20 cellular contexts compared by ENCODE assay signal in genomic region chr18:32867330-32867729, GRCh38.
DNase-seq lines count a peak whose midpoint lies in the region; ATAC-seq and TF ChIP-seq lines count a peak whose summit lies in the region.
"Had no signal": no experiment of that assay in that cellular context is flagged by ENCODE, and none has a peak within 500 bp of the region (broad histone marks: within the 10 kb centered on the region; RNA-seq: fewer than 3 reads in every experiment).

No MANE protein-coding gene starts in this region.

- H3K4me3 Mint-ChIP-seq in IgD-negative memory B cell (peak overlapping the region; percentile 45 to 91 (median 75)), brain (no peak overlapping the region), neural progenitor cell (no peak overlapping the region), MCF 10A (ENCODE audit: unreplicated experiment) (no peak overlapping the region)
- no peak overlapping the region for H3K4me3 Mint-ChIP-seq in stimulated activated effector memory CD8-positive, alpha-beta T cell treated with anti-CD3 and anti-CD28 coated beads, Interleukin-12 subunit alpha, Interleukin-12 subunit beta, amount 100 ng/mL, for 72 hours
- H3K4me3 Mint-ChIP-seq: CD4-positive, alpha-beta memory T cell had no signal

- no peaks in the 10 kb centered on the region for H3K9me3 ChIP-seq in neural progenitor cell (ENCODE audit: low read depth)
- H3K9me3 ChIP-seq: BLaER1, HAP-1, SJSA1 had no signal

- H3K79me2 ChIP-seq in neural progenitor cell (ENCODE audit: low read depth) = no peaks in the 10 kb centered on the region

- H3K27me3 ChIP-seq in neural progenitor cell = no peaks in the 10 kb centered on the region
- H3K27me3 ChIP-seq: BLaER1, SJSA1 had no signal

- no peak overlapping the region for H3K27ac ChIP-seq in neural progenitor cell
- H3K27ac ChIP-seq: BLaER1, SJSA1 had no signal

- intact Hi-C loops in MCF 10A (cut with micrococcal nuclease) = no loop called here

- H3K27me3 Mint-ChIP-seq in IgD-negative memory B cell (peaks cover 4% of the 10 kb centered on the region), brain (no peaks in the 10 kb centered on the region), neural progenitor cell (ENCODE audit: insufficient read depth, low read depth) (peaks cover 2% of the 10 kb centered on the region), MCF 10A (ENCODE audit: insufficient read depth, unreplicated experiment) (peaks cover 78% of the 10 kb centered on the region)
- H3K27me3 Mint-ChIP-seq: CD4-positive, alpha-beta memory T cell had no signal

- no peaks in the 10 kb centered on the region for H3F3A ChIP-seq in neural progenitor cell (ENCODE audit: low read depth)

- H2AFZ ChIP-seq in neural progenitor cell (replicated peaks) = peak overlapping the region; percentile 77

- no peaks in the 10 kb centered on the region for H4K20me1 ChIP-seq in neural progenitor cell (ENCODE audit: low read depth)
- H4K20me1 ChIP-seq: BLaER1 had no signal

- H3K4me2 ChIP-seq in neural progenitor cell = peak overlapping the region; percentile 45

- no peaks in the 10 kb centered on the region for H3K9me3 Mint-ChIP-seq in IgD-negative memory B cell
- peaks cover 4 to 8% (median 5%) of the 10 kb centered on the region in 5 experiments for H3K9me3 Mint-ChIP-seq in brain
- H3K9me3 Mint-ChIP-seq in neural progenitor cell = peaks cover 10% of the 10 kb centered on the region
- H3K9me3 Mint-ChIP-seq in MCF 10A (ENCODE audit: unreplicated experiment) = peaks cover 8% of the 10 kb centered on the region
- peaks cover 11% of the 10 kb centered on the region for H3K9me3 Mint-ChIP-seq in stimulated activated effector memory CD8-positive, alpha-beta T cell treated with anti-CD3 and anti-CD28 coated beads, Interleukin-12 subunit alpha, Interleukin-12 subunit beta, amount 100 ng/mL, for 72 hours

- H3K4me3 ChIP-seq in neural progenitor cell = no peak overlapping the region
- H3K4me3 ChIP-seq: BLaER1, HAP-1, K562, SJSA1 had no signal

- ATAC-seq in GM18868 (IDR thresholded peaks at IDR 0.05; ENCODE audit: unreplicated experiment) (peak; percentile 58), HG03139 (IDR thresholded peaks at IDR 0.05; ENCODE audit: unreplicated experiment) (no peak), GM19023 (IDR thresholded peaks at IDR 0.05; ENCODE audit: unreplicated experiment) (no peak)
- ATAC-seq in stimulated activated effector memory CD8-positive, alpha-beta T cell treated with anti-CD3 and anti-CD28 coated beads, Interleukin-12 subunit alpha, Interleukin-12 subunit beta, amount 100 ng/mL, for 72 hours = no peak
- ATAC-seq: K562, Panc1 had no signal

- H3K36me3 Mint-ChIP-seq in IgD-negative memory B cell (peaks cover 2% of the 10 kb centered on the region), brain (no peaks in the 10 kb centered on the region), neural progenitor cell (peaks cover 2% of the 10 kb centered on the region), MCF 10A (ENCODE audit: insufficient read depth, unreplicated experiment) (no peaks in the 10 kb centered on the region)
- H3K36me3 Mint-ChIP-seq in stimulated activated effector memory CD8-positive, alpha-beta T cell treated with anti-CD3 and anti-CD28 coated beads, Interleukin-12 subunit alpha, Interleukin-12 subunit beta, amount 100 ng/mL, for 72 hours = no peaks in the 10 kb centered on the region
- H3K36me3 Mint-ChIP-seq: CD4-positive, alpha-beta memory T cell had no signal

- H3K4me1 ChIP-seq in neural progenitor cell = peaks cover 36% of the 10 kb centered on the region
- H3K4me1 ChIP-seq: SJSA1 had no signal

- H3K27ac Mint-ChIP-seq in IgD-negative memory B cell (peak overlapping the region; percentile 6 to 89 (median 76)), brain (peak overlapping the region in 3 of 5 experiments; percentile 50 to 80 (median 68)), neural progenitor cell (no peak overlapping the region), MCF 10A (ENCODE audit: low read depth, unreplicated experiment) (no peak overlapping the region)
- no peak overlapping the region for H3K27ac Mint-ChIP-seq in stimulated activated effector memory CD8-positive, alpha-beta T cell treated with anti-CD3 and anti-CD28 coated beads, Interleukin-12 subunit alpha, Interleukin-12 subunit beta, amount 100 ng/mL, for 72 hours
- H3K27ac Mint-ChIP-seq: CD4-positive, alpha-beta memory T cell had no signal

- CTCF ChIA-PET in MCF 10A (lab: Yijun Ruan, JAX) = interaction anchor here (1.2 kb wide), 1 partner anchor 63 kb away, joined by 3 read pairs; no protein-coding TSS in a partner anchor

- POLR2A ChIA-PET in MCF 10A (lab: Yijun Ruan, JAX) = no interaction called here

- BruUV-seq in MCF 10A (replicated peaks; lab: Mats Ljungman, UMichigan) = no TSS peak

- H3K36me3 ChIP-seq in neural progenitor cell = no peaks in the 10 kb centered on the region
- H3K36me3 ChIP-seq: BLaER1, HAP-1, SJSA1 had no signal

- TF ChIP-seq CTCF in brain (conservative IDR thresholded peaks at IDR 0.05) (no peak), neural progenitor cell (IDR thresholded peaks at IDR 0.05) (no peak), MCF 10A (IDR thresholded peaks at IDR 0.05; ENCODE audit: unreplicated experiment) (no peak)

- no peak overlapping the region for H3K9ac ChIP-seq in neural progenitor cell
- H3K9ac ChIP-seq: BLaER1 had no signal

- H3K4me1 Mint-ChIP-seq in IgD-negative memory B cell (peaks cover 26 to 31% (median 26%) of the 10 kb centered on the region in 3 donors), brain (peaks cover 30% of the 10 kb centered on the region), neural progenitor cell (peaks cover 37% of the 10 kb centered on the region), MCF 10A (ENCODE audit: insufficient read depth, unreplicated experiment) (no peaks in the 10 kb centered on the region)
- no peaks in the 10 kb centered on the region for H3K4me1 Mint-ChIP-seq in stimulated activated effector memory CD8-positive, alpha-beta T cell treated with anti-CD3 and anti-CD28 coated beads, Interleukin-12 subunit alpha, Interleukin-12 subunit beta, amount 100 ng/mL, for 72 hours
- H3K4me1 Mint-ChIP-seq: CD4-positive, alpha-beta memory T cell had no signal

- DNase-seq in neural progenitor cell (ENCODE audit: low spot score) = no peak
- DNase-seq in MCF 10A (ENCODE audit: unreplicated experiment) = no peak
- no peak for DNase-seq in stimulated activated effector memory CD8-positive, alpha-beta T cell treated with anti-CD3 and anti-CD28 coated beads, Interleukin-12 subunit alpha, Interleukin-12 subunit beta, amount 100 ng/mL, for 72 hours (ENCODE audit: low spot score in 2 of 2)
- DNase-seq: CD4-positive, alpha-beta memory T cell; DMS153; GF-D8; NCI-H187; NCI-H2107; NCI-H510A; NCI-H748 treated with DMSO at 0.1 percent for 48 hours had no signal

Comparison
In these comparisons a context has a peak if more than half of its experiments do, and no peak if none do; other contexts are left out.
1. H3K27ac Mint-ChIP-seq: peak in IgD-negative memory B cell (3 of 3) and brain (3 of 5); none in neural progenitor cell (single experiment), MCF 10A (single experiment) and stimulated activated effector memory CD8-positive, alpha-beta T cell treated with anti-CD3 and anti-CD28 coated beads, Interleukin-12 subunit alpha, Interleukin-12 subunit beta, amount 100 ng/mL, for 72 hours (single experiment).
2. H3K4me3 Mint-ChIP-seq: peak in IgD-negative memory B cell (4 of 4); none in brain (0 of 5), neural progenitor cell (single experiment), MCF 10A (single experiment) and stimulated activated effector memory CD8-positive, alpha-beta T cell treated with anti-CD3 and anti-CD28 coated beads, Interleukin-12 subunit alpha, Interleukin-12 subunit beta, amount 100 ng/mL, for 72 hours (single experiment).